ENCODE assay signal across 28 cellular contexts in the genomic region with DNA sequence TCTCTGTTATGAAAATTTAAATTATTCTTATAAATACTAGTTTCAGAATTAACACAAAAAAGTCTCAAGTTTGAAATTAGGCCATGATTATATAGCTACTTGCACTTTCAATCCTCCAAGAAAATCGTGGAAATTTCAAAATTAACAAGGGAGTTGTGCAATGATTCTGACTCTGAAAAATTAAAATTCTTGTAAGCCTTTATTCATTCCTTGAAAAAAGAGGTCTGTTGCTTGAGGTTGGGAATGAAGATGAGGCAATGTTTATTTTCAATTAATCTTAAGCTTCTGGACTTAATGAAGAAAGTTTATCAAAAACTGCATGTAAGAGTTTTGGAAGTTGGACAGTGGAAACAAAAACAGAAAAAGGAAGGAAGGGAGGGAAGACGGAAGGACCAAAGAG.
"Had no signal": no experiment of that assay in that cellular context is flagged by ENCODE, and none has a peak within 500 bp of the region (broad histone marks: within the 10 kb centered on the region; RNA-seq: fewer than 3 reads in every experiment).

No MANE protein-coding gene starts in this region.

- H3K79me2 ChIP-seq: hepatocyte, parathyroid adenoma had no signal

- H3K4me3 ChIP-seq: adrenal gland, ascending aorta, cardiac muscle cell, coronary artery, dorsolateral prefrontal cortex, hepatocyte, lung, psoas muscle, skin epidermis, testis, transverse colon had no signal

- H3K27ac ChIP-seq: adrenal gland, ascending aorta, cardiac muscle cell, coronary artery, dorsolateral prefrontal cortex, hepatocyte, parathyroid adenoma, psoas muscle, testis, transverse colon, WERI-Rb-1 had no signal

- DNase-seq: activated CD4-positive, alpha-beta T cell treated with anti-CD3 and anti-CD28 coated beads for 48 hours; activated CD4-positive, alpha-beta T cell treated with anti-CD3 and anti-CD28 coated beads, Interleukin-2, amount 50 U/mL, for 48 hours; activated CD8-positive, alpha-beta memory T cell treated with anti-CD3 and anti-CD28 coated beads for 24 hours; activated effector memory CD4-positive, alpha-beta T cell treated with Interleukin-2 at 50 U/mL for 16 hours; activated naive CD4-positive, alpha-beta T cell treated with Interleukin-2 at 50 U/mL for 16 hours; adrenal gland; dorsolateral prefrontal cortex; effector memory CD4-positive, alpha-beta T cell; erythroblast; glutamatergic neuron; psoas muscle; stimulated activated CD4-positive, alpha-beta T cell treated with anti-CD3 and anti-CD28 coated beads, Interleukin-12 subunit alpha, Interleukin-12 subunit beta, amount 100 ng/mL, for 4 hours; stimulated activated CD4-positive, alpha-beta T cell treated with anti-CD3 and anti-CD28 coated beads, Interleukin-4, amount 100 ng/mL, for 1 hour; stimulated activated naive CD8-positive, alpha-beta T cell treated with anti-CD3 and anti-CD28 coated beads, Interleukin-15, Interleukin-2, amounts not matched to agents 100 U/mL and 50 U/mL, for 24 hours; T-helper 17 cell; T1000; testis; transverse colon; WERI-Rb-1 had no signal

- H3K27me3 ChIP-seq: adrenal gland, ascending aorta, cardiac muscle cell, dorsolateral prefrontal cortex, hepatocyte, testis, transverse colon had no signal

- H3K9ac ChIP-seq: parathyroid adenoma had no signal

- H3K36me3 ChIP-seq: adrenal gland, ascending aorta, cardiac muscle cell, transverse colon, WERI-Rb-1 had no signal

- H3K4me2 ChIP-seq: hepatocyte had no signal

- H3K9me3 ChIP-seq: adrenal gland, testis, transverse colon had no signal

- ATAC-seq: activated CD4-positive, CD25-positive, alpha-beta regulatory T cell treated with anti-CD3 and anti-CD28 coated beads, Interleukin-2, amount 50 U/mL, for 24 hours; psoas muscle; SK-N-SH treated with all-trans-retinoic acid at 6 μM for 48 hours; stimulated activated naive CD8-positive, alpha-beta T cell treated with anti-CD3 and anti-CD28 coated beads, Interleukin-15, Interleukin-2, amounts not matched to agents 100 U/mL and 50 U/mL, for 24 hours; T-helper 17 cell had no signal

- H3K4me1 ChIP-seq: adrenal gland, ascending aorta, parathyroid adenoma, psoas muscle, testis, transverse colon had no signal
